Comparison of ENCODE assay signal across 23 cellular contexts in genomic region chr17:63629627-63630026, GRCh38. TPM values are rescaled to one million over a fixed set of nuclear protein-coding genes. Genes with fewer than 3 reads are reported as not detected.
A peak's percentile ranks its signal among the peaks of the same experiment; 100 is the strongest.
DNase-seq lines count a peak whose midpoint lies in the region; ATAC-seq and TF ChIP-seq lines count a peak whose summit lies in the region.
"Had no signal": no experiment of that assay in that cellular context is flagged by ENCODE, and none has a peak within 500 bp of the region (broad histone marks: within the 10 kb centered on the region; RNA-seq: fewer than 3 reads in every experiment).

No MANE protein-coding gene starts in this region.

- H3K4me3 ChIP-seq in LNCaP clone FGC (ENCODE audit: low read depth, low read length) = no peak overlapping the region
- no peak overlapping the region for H3K4me3 ChIP-seq in esophagus squamous epithelium
- H3K4me3 ChIP-seq: SK-N-MC had no signal

- ATAC-seq in left lobe of liver (peak; percentile 60), GM19395 (IDR thresholded peaks at IDR 0.05; ENCODE audit: unreplicated experiment) (no peak)
- ATAC-seq: activated CD8-positive, alpha-beta T cell treated with anti-CD3 and anti-CD28 coated beads for 36 hours; naive thymus-derived CD8-positive, alpha-beta T cell; T-helper 17 cell had no signal

- WGBS in esophagus squamous epithelium, 2 donors = 25 to 38% methylated on average over 1 of the region's 1 CpG

- peaks cover 18 to 92% (median 60%) of the 10 kb centered on the region in 3 donors for H3K4me1 ChIP-seq in esophagus squamous epithelium

- TF ChIP-seq POLR2A in esophagus squamous epithelium (IDR thresholded peaks at IDR 0.05) = no peak

- no peak for TF ChIP-seq CTCF in LNCaP clone FGC (IDR thresholded peaks at IDR 0.05; ENCODE audit: control insufficient read depth, extremely low read depth, insufficient read depth)
- peak in 1 of 6 experiments; percentile 12 for TF ChIP-seq CTCF in esophagus squamous epithelium (IDR thresholded peaks at IDR 0.05)

- peak overlapping the region in 3 of 4 donors; percentile 35 to 70 (median 66) for H3K27ac ChIP-seq in esophagus squamous epithelium
- H3K27ac ChIP-seq: SK-N-MC had no signal

- H3K9me3 ChIP-seq in esophagus squamous epithelium = no peaks in the 10 kb centered on the region

- H3K36me3 ChIP-seq in esophagus squamous epithelium = peaks cover 0 to 27% (median 5%) of the 10 kb centered on the region in 3 donors

- no peaks in the 10 kb centered on the region for H3K27me3 ChIP-seq in esophagus squamous epithelium

- intact Hi-C loops in esophagus squamous epithelium (cut with DNase I) = no loop called here

- DNase-seq in LNCaP clone FGC (ENCODE audit: low read depth) (peak; percentile 83), esophagus squamous epithelium (lab: John Stamatoyannopoulos, UW) (no peak), left lobe of liver (ENCODE audit: low spot score) (no peak), renal cortical epithelial cell (ENCODE audit: low read depth) (peak; percentile 13), cerebellar nuclear complex (lab: John Stamatoyannopoulos, UW) (no peak), NCI-H526 (lab: John Stamatoyannopoulos, UW) (no peak), NCI-H82 (lab: John Stamatoyannopoulos, UW) (no peak)
- DNase-seq: activated CD4-positive, alpha-beta T cell treated with anti-CD3 and anti-CD28 coated beads for 1 hour; activated CD8-positive, alpha-beta T cell treated with anti-CD3 and anti-CD28 coated beads for 36 hours; aorta; DMS79 treated with DMSO at 0.1 percent for 48 hours; foreskin fibroblast; H9; KG1; naive thymus-derived CD8-positive, alpha-beta T cell; NCI-H1417 treated with DMSO at 0.1 percent for 48 hours; NCI-H2081 treated with DMSO at 0.1 percent for 48 hours; NCI-H226; occipital lobe; stimulated activated CD4-positive, alpha-beta T cell treated with anti-CD3 and anti-CD28 coated beads, Interleukin-2, amount 100 ng/mL, for 48 hours; T-helper 17 cell had no signal

RNA-seq across cellular contexts. Expression of gene MAP3K3, which starts 7.4 kb away (rescaled TPM):
- total RNA-seq in esophagus squamous epithelium (10 to 100 TPM; 14.0 to 38.9 (median 18.4) TPM), left lobe of liver (11.6 TPM), renal cortical epithelial cell (12.0 and 23.2 TPM in 2 replicates)

RNA-seq across cellular contexts. Expression of gene TACO1, which starts 28.9 kb away (rescaled TPM):
- total RNA-seq in esophagus squamous epithelium = 10 to 100 TPM in 3 of 4 donors, 1 to 10 TPM in 1; 7.6 to 16.6 (median 12.7) TPM
- total RNA-seq in left lobe of liver = 47.9 TPM
- total RNA-seq in renal cortical epithelial cell = 15.4 and 22.2 TPM in 2 replicates

Comparison
In these comparisons a context has a peak if more than half of its experiments do, and no peak if none do; other contexts are left out.
1. DNase-seq: peak in LNCaP clone FGC (single experiment) and renal cortical epithelial cell (single experiment); none in esophagus squamous epithelium (single experiment), left lobe of liver (single experiment), cerebellar nuclear complex (0 of 2), NCI-H526 (0 of 2) and NCI-H82 (single experiment).